Comparison of ENCODE assay signal across 8 cellular contexts in genomic region chr11:119019996-119020395, GRCh38. TPM values are rescaled to one million over a fixed set of nuclear protein-coding genes. Genes with fewer than 3 reads are reported as not detected.
DNase-seq lines count a peak whose midpoint lies in the region; ATAC-seq and TF ChIP-seq lines count a peak whose summit lies in the region.

No MANE protein-coding gene starts in this region.

- peaks cover 9% of the 10 kb centered on the region for H3K36me3 Mint-ChIP-seq in IgD-negative memory B cell
- peaks cover 64% of the 10 kb centered on the region for H3K36me3 Mint-ChIP-seq in nephron (ENCODE audit: low read depth)

- no peaks in the 10 kb centered on the region for H3K27me3 ChIP-seq in BJ (ENCODE audit: control insufficient read depth, insufficient read depth, low read length)

- peak overlapping the region; percentile 98 to 100 (median 100) for H3K4me3 Mint-ChIP-seq in IgD-negative memory B cell
- peak overlapping the region; percentile 99 to 100 (median 99) for H3K4me3 Mint-ChIP-seq in nephron

- CTCF ChIA-PET in BJ (lab: Yijun Ruan, JAX) = interaction anchor here (1.2 to 3.4 kb wide), 2 partner anchors 10 to 360 kb away, joined by 3 to 13 read pairs; partner anchors contain the start of gene SLC37A4

- peaks cover 30 to 32% (median 32%) of the 10 kb centered on the region in 3 donors for H3K4me1 Mint-ChIP-seq in IgD-negative memory B cell
- H3K4me1 Mint-ChIP-seq in nephron = peaks cover 22% of the 10 kb centered on the region

- H3K4me3 ChIP-seq in BJ (ENCODE audit: low read depth, low read length) (peak overlapping the region; percentile 85), choroid plexus epithelial cell (ENCODE audit: low read depth, low read length) (peak overlapping the region; percentile 68)

- H3K9me3 Mint-ChIP-seq in IgD-negative memory B cell (no peaks in the 10 kb centered on the region), nephron (no peaks in the 10 kb centered on the region)

- peaks cover 14% of the 10 kb centered on the region for H3K36me3 ChIP-seq in BJ (ENCODE audit: control insufficient read depth, insufficient read depth, low read length)

- H3K27ac Mint-ChIP-seq in IgD-negative memory B cell (peak overlapping the region in 2 of 3 donors; percentile 99 to 100), nephron (peak overlapping the region; percentile 96 to 100 (median 99))

- no peak for ATAC-seq in HG02571 (IDR thresholded peaks at IDR 0.05; ENCODE audit: unreplicated experiment)
- ATAC-seq in HG03469 (IDR thresholded peaks at IDR 0.05; ENCODE audit: unreplicated experiment) = no peak
- ATAC-seq in HG02852 (IDR thresholded peaks at IDR 0.05; ENCODE audit: unreplicated experiment) = no peak

- TF ChIP-seq CTCF in BJ (IDR thresholded peaks at IDR 0.05; ENCODE audit: insufficient read depth, low read depth, low read length) (no peak), choroid plexus epithelial cell (conservative IDR thresholded peaks at IDR 0.05; ENCODE audit: low read depth, low read length) (no peak), nephron (IDR thresholded peaks at IDR 0.05; ENCODE audit: unreplicated experiment in 3 of 3) (no peak)

- DNase-seq in BJ (ENCODE audit: low read depth) = no peak
- DNase-seq in choroid plexus epithelial cell (ENCODE audit: low read depth) = no peak
- no peak for DNase-seq in SHP77 treated with DMSO at 0.1 percent for 48 hours (lab: John Stamatoyannopoulos, UW)

- POLR2A ChIA-PET in BJ (lab: Charles Lee) = no interaction called here

- H3K27me3 Mint-ChIP-seq in IgD-negative memory B cell (no peaks in the 10 kb centered on the region), nephron (ENCODE audit: low read depth) (no peaks in the 10 kb centered on the region)

RNA-seq across cellular contexts. Expression of gene TRAPPC4, which starts 1.4 kb away (rescaled TPM):
- polyA plus RNA-seq in BJ (2011; rRNA removed) (167 and 211 TPM in 2 replicates), IgD-negative memory B cell (81.5 TPM)
- polyA minus RNA-seq in BJ (2011; rRNA and poly(A)+ RNA removed) = 52.3 and 72.6 TPM in 2 replicates

RNA-seq across cellular contexts. Expression of gene RPS25, which starts 1.9 kb away (rescaled TPM):
- polyA plus RNA-seq in BJ (2011; rRNA removed) (351 and 799 TPM in 2 replicates), IgD-negative memory B cell (4,856 TPM)
- 30.1 and 37.8 TPM in 2 replicates for polyA minus RNA-seq in BJ (2011; rRNA and poly(A)+ RNA removed)

RNA-seq across cellular contexts. Expression of gene SLC37A4, which starts 10.7 kb away (rescaled TPM):
- 14.1 and 21.4 TPM in 2 replicates for polyA plus RNA-seq in BJ (2011; rRNA removed)
- polyA minus RNA-seq in BJ (2011; rRNA and poly(A)+ RNA removed) = 10.4 and 18.2 TPM in 2 replicates
- polyA plus RNA-seq in IgD-negative memory B cell = 10.9 TPM

RNA-seq across cellular contexts. Expression of gene CENATAC, which starts 22.1 kb away (rescaled TPM):
- polyA plus RNA-seq in BJ (2011; rRNA removed) (10.5 and 12.0 TPM in 2 replicates), IgD-negative memory B cell (11.2 TPM)
- polyA minus RNA-seq in BJ (2011; rRNA and poly(A)+ RNA removed) = 5.1 and 5.4 TPM in 2 replicates

RNA-seq across cellular contexts. Expression of gene HYOU1, which starts 37.0 kb away (rescaled TPM):
- 115 and 123 TPM in 2 replicates for polyA plus RNA-seq in BJ (2011; rRNA removed)
- 92.4 and 167 TPM in 2 replicates for polyA minus RNA-seq in BJ (2011; rRNA and poly(A)+ RNA removed)
- 16.4 TPM for polyA plus RNA-seq in IgD-negative memory B cell
